1 cellular context compared by ENCODE assay signal in the genomic region with DNA sequence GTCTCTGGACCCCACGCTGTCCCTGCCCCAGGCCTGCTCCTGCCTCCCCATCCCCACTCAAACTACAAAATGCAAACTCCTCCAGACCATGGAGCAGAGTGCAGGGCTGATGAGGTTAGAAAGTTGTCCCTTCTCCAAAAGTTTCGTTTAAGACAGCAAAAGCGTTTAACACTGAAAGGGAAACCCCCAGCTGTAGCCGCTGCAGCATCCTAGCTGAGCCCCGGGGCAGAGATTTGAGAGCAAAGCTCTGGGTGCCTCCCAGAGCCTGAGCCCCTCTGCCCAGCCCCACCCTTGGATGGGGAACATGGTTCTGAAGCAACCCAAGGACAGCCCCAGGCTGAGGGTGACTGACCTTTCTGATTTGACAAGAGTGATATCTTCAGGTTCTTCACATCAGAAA.
TF ChIP-seq lines count a peak whose summit lies in the region.

No MANE protein-coding gene starts in this region.

TF ChIP-seq in HepG2, 621 proteins besides CTCF, POLR2A, EP300 and RAD21:
- TF ChIP-seq IKZF4 (CRISPR knock-in tag; IDR thresholded peaks at IDR 0.05; ENCODE audit: borderline replicate concordance, low read depth, not compliant biosample characterization) (no peak), ONECUT2 (CRISPR knock-in tag; IDR thresholded peaks at IDR 0.05) (no peak), ZNF841 (CRISPR knock-in tag; IDR thresholded peaks at IDR 0.05; ENCODE audit: borderline replicate concordance) (no peak), ZNF547 (CRISPR knock-in tag; IDR thresholded peaks at IDR 0.05) (no peak), DR1 (CRISPR knock-in tag; IDR thresholded peaks at IDR 0.05) (no peak), SP140L (CRISPR knock-in tag; IDR thresholded peaks at IDR 0.05; ENCODE audit: borderline replicate concordance) (no peak), ZNF747 (CRISPR knock-in tag; IDR thresholded peaks at IDR 0.05; ENCODE audit: borderline replicate concordance) (no peak), GABPA (IDR thresholded peaks at IDR 0.05; ENCODE audit: low read depth, low read length) (no peak), GABPA (CRISPR knock-in tag; IDR thresholded peaks at IDR 0.05; ENCODE audit: low read depth) (no peak), ZNF616 (CRISPR knock-in tag; IDR thresholded peaks at IDR 0.05; ENCODE audit: low read depth) (no peak), ZNF317 (CRISPR knock-in tag; IDR thresholded peaks at IDR 0.05) (no peak), PHF21A (CRISPR knock-in tag; IDR thresholded peaks at IDR 0.05) (no peak), KAT2B (IDR thresholded peaks at IDR 0.05; ENCODE audit: borderline replicate concordance, low read depth, low read length) (no peak), NBN (conservative IDR thresholded peaks at IDR 0.05) (no peak), THAP11 (CRISPR knock-in tag; IDR thresholded peaks at IDR 0.05) (no peak), ZSCAN21 (CRISPR knock-in tag; IDR thresholded peaks at IDR 0.05; ENCODE audit: borderline replicate concordance) (no peak)
- TF ChIP-seq, protein P1, sequence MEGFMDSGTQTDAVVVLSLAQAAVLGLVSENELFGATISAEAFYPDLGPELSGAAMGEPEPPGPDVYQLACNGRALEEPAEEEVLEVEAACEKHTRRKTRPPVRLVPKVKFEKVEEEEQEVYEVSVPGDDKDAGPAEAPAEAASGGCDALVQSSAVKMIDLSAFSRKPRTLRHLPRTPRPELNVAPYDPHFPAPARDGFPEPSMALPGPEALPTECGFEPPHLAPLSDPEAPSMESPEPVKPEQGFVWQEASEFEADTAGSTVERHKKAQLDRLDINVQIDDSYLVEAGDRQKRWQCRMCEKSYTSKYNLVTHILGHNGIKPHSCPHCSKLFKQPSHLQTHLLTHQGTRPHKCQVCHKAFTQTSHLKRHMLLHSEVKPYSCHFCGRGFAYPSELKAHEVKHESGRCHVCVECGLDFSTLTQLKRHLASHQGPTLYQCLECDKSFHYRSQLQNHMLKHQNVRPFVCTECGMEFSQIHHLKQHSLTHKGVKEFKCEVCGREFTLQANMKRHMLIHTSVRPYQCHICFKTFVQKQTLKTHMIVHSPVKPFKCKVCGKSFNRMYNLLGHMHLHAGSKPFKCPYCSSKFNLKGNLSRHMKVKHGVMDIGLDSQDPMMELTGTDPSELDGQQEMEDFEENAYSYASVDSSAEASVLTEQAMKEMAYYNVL (CRISPR knock-in tag; IDR thresholded peaks at IDR 0.05; ENCODE audit: borderline replicate concordance), result no peak
- TF ChIP-seq, protein P2, sequence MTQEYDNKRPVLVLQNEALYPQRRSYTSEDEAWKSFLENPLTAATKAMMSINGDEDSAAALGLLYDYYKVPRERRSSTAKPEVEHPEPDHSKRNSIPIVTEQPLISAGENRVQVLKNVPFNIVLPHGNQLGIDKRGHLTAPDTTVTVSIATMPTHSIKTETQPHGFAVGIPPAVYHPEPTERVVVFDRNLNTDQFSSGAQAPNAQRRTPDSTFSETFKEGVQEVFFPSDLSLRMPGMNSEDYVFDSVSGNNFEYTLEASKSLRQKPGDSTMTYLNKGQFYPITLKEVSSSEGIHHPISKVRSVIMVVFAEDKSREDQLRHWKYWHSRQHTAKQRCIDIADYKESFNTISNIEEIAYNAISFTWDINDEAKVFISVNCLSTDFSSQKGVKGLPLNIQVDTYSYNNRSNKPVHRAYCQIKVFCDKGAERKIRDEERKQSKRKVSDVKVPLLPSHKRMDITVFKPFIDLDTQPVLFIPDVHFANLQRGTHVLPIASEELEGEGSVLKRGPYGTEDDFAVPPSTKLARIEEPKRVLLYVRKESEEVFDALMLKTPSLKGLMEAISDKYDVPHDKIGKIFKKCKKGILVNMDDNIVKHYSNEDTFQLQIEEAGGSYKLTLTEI (CRISPR knock-in tag; conservative IDR thresholded peaks at IDR 0.05), result no peak
